Comparison of ENCODE assay signal across 27 cellular contexts in genomic region chr14:80751285-80751684, GRCh38.
"Had no signal": no experiment of that assay in that cellular context is flagged by ENCODE, and none has a peak within 500 bp of the region (broad histone marks: within the 10 kb centered on the region; RNA-seq: fewer than 3 reads in every experiment).

No MANE protein-coding gene starts in this region.

- H3K27ac ChIP-seq: stomach, suprapubic skin, testis, thoracic aorta, thyroid gland, tibial artery, tibial nerve, transverse colon, upper lobe of left lung, upper lobe of right lung, uterus, vagina had no signal

- H3K27me3 ChIP-seq: stomach, suprapubic skin, testis, thyroid gland, tibial artery, tibial nerve, transverse colon, upper lobe of left lung, upper lobe of right lung, uterus, vagina had no signal

- ATAC-seq: stimulated activated effector memory CD8-positive, alpha-beta T cell treated with anti-CD3 and anti-CD28 coated beads, Interleukin-12 subunit alpha, Interleukin-12 subunit beta, amount 100 ng/mL, for 72 hours; stimulated activated memory B cell treated with anti-CD40 and anti-IgM and Interleukin-4, amounts not matched to agents 10 μg/mL and 1 μg/mL and 100 μg/mL, for 72 hours; stimulated activated naive B cell treated with anti-CD40 and anti-IgM and Interleukin-4, amounts not matched to agents 10 μg/mL and 1 μg/mL and 100 μg/mL, for 72 hours; stimulated activated naive CD8-positive, alpha-beta T cell treated with anti-CD3 and anti-CD28 coated beads, Interleukin-15, amount 100 ng/mL, for 72 hours; stimulated activated naive CD8-positive, alpha-beta T cell treated with anti-CD3 and anti-CD28 coated beads, Interleukin-15, Interleukin-2, amounts not matched to agents 100 U/mL and 50 U/mL, for 24 hours; upper lobe of right lung had no signal

- H3K9me3 ChIP-seq: stomach, suprapubic skin, testis, thoracic aorta, thyroid gland, tibial artery, tibial nerve, transverse colon, upper lobe of left lung, upper lobe of right lung, uterus, vagina had no signal

- FAIRE-seq: urothelium cell line had no signal

- DNase-seq: stimulated activated CD4-positive, alpha-beta T cell treated with anti-CD3 and anti-CD28 coated beads, Interleukin-2, amount 100 ng/mL, for 48 hours; stimulated activated CD4-positive, alpha-beta T cell treated with anti-CD3 and anti-CD28 coated beads, Interleukin-4, amount 100 ng/mL, for 1 hour; stimulated activated CD4-positive, alpha-beta T cell treated with anti-CD3 and anti-CD28 coated beads, Interleukin-4, amount 100 ng/mL, for 24 hours; stimulated activated CD4-positive, alpha-beta T cell treated with anti-CD3 and anti-CD28 coated beads, Interleukin-4, amount 100 ng/mL, for 4 hours; stimulated activated CD8-positive, alpha-beta memory T cell treated with anti-CD3 and anti-CD28 coated beads, Interleukin-4, amount 100 ng/mL, for 48 hours; stimulated activated naive B cell treated with anti-CD40 and anti-IgM and Interleukin-4, amounts not matched to agents 10 μg/mL and 1 μg/mL and 100 μg/mL, for 72 hours; stimulated activated naive CD4-positive, alpha-beta T cell; stimulated activated naive CD4-positive, alpha-beta T cell treated with Interleukin-2 at 50 U/mL for 16 hours; stimulated activated naive CD8-positive, alpha-beta T cell treated with anti-CD3 and anti-CD28 coated beads, Interleukin-15, amount 100 ng/mL, for 72 hours; stimulated activated naive CD8-positive, alpha-beta T cell treated with anti-CD3 and anti-CD28 coated beads, Interleukin-15, Interleukin-2, amounts not matched to agents 100 U/mL and 50 U/mL, for 24 hours; stomach; substantia nigra; testis; thyroid gland; tibial artery; transverse colon; trophoblast cell; upper lobe of left lung; upper lobe of right lung; uterus had no signal

- H3K36me3 ChIP-seq: suprapubic skin, thoracic aorta, thyroid gland, tibial artery, transverse colon, upper lobe of left lung, upper lobe of right lung, uterus, vagina had no signal

- H3K4me3 ChIP-seq: stomach, suprapubic skin, testis, thoracic aorta, thyroid gland, tibial artery, tibial nerve, transverse colon, upper lobe of left lung, upper lobe of right lung, uterus, vagina had no signal

- H3K4me1 ChIP-seq: stomach, suprapubic skin, testis, thyroid gland, tibial artery, tibial nerve, transverse colon, upper lobe of left lung, upper lobe of right lung, uterus, vagina had no signal
